8 cellular contexts compared by ENCODE assay signal in genomic region chr4:96352051-96352517, GRCh38.
DNase-seq lines count a peak whose midpoint lies in the region; ATAC-seq and TF ChIP-seq lines count a peak whose summit lies in the region.

No MANE protein-coding gene starts in this region.

- TF ChIP-seq CTCF in heart left ventricle (IDR thresholded peaks at IDR 0.05) (peak in 8 of 12 donors; percentile 13 to 46 (median 30)), Peyer's patch (IDR thresholded peaks at IDR 0.05) (peak in 4 of 6 experiments; percentile 4 to 43 (median 34)), fibroblast of pulmonary artery (IDR thresholded peaks at IDR 0.05; ENCODE audit: low read length, missing control alignments) (peak; percentile 45), testis (IDR thresholded peaks at IDR 0.05) (peak; percentile 20 to 23 (median 21))

- ATAC-seq in heart left ventricle = no peak
- ATAC-seq in right cardiac atrium = no peak
- ATAC-seq in HG02571 (IDR thresholded peaks at IDR 0.05; ENCODE audit: unreplicated experiment) = no peak

- intact Hi-C loops in heart left ventricle (cut with DNase I) (loop anchor here in 3 of 10 donors (2.0 to 5.0 kb wide), 2 partner anchors 1185 kb away; no protein-coding TSS in a partner anchor), right cardiac atrium (cut with DNase I) (no loop called here), testis (cut with DNase I; ENCODE audit: low total_unique reads) (no loop called here)

- H3K36me3 ChIP-seq in heart left ventricle (no peaks in the 10 kb centered on the region), Peyer's patch (no peaks in the 10 kb centered on the region), testis (ENCODE audit: low read depth, missing control alignments) (no peaks in the 10 kb centered on the region)

- no peaks in the 10 kb centered on the region for H3K9me3 ChIP-seq in heart left ventricle
- no peaks in the 10 kb centered on the region for H3K9me3 ChIP-seq in right cardiac atrium (ENCODE audit: control insufficient read depth, low read length)
- no peaks in the 10 kb centered on the region for H3K9me3 ChIP-seq in Peyer's patch
- H3K9me3 ChIP-seq in testis = no peaks in the 10 kb centered on the region

- H3K4me3 ChIP-seq in heart left ventricle (no peak overlapping the region), right cardiac atrium (ENCODE audit: low read length) (no peak overlapping the region), Peyer's patch (no peak overlapping the region), fibroblast of pulmonary artery (replicated peaks; ENCODE audit: low read depth, low read length) (no peak overlapping the region), testis (no peak overlapping the region)

- WGBS in heart left ventricle, 4 donors = 46 to 69% (median 54%) methylated on average over 3 of the region's 3 CpGs
- WGBS in right cardiac atrium = 50% methylated on average over 3 of the region's 3 CpGs
- WGBS in testis, 2 donors = 75 to 78% methylated on average over 3 of the region's 3 CpGs

- no peaks in the 10 kb centered on the region for H3K27me3 ChIP-seq in heart left ventricle
- no peaks in the 10 kb centered on the region for H3K27me3 ChIP-seq in right cardiac atrium (ENCODE audit: control insufficient read depth, insufficient read depth)
- H3K27me3 ChIP-seq in Peyer's patch = no peaks in the 10 kb centered on the region
- H3K27me3 ChIP-seq in testis = no peaks in the 10 kb centered on the region

- H3K4me1 ChIP-seq in heart left ventricle = peaks cover 0 to 15% (median 0%) of the 10 kb centered on the region in 12 donors
- no peaks in the 10 kb centered on the region for H3K4me1 ChIP-seq in right cardiac atrium (ENCODE audit: control insufficient read depth, insufficient read depth, low read length)
- H3K4me1 ChIP-seq in Peyer's patch = no peaks in the 10 kb centered on the region
- H3K4me1 ChIP-seq in testis = no peaks in the 10 kb centered on the region

- H3K27ac ChIP-seq in heart left ventricle (no peak overlapping the region), right cardiac atrium (ENCODE audit: low read length) (no peak overlapping the region), Peyer's patch (no peak overlapping the region), testis (no peak overlapping the region)

- DNase-seq in heart left ventricle (no peak), right cardiac atrium (no peak), Peyer's patch (peak in 1 of 3 donors; percentile 50), fibroblast of pulmonary artery (ENCODE audit: low read depth) (peak; percentile 63), testis (peak; percentile 49), cerebellar cortex (ENCODE audit: low spot score) (no peak), GF-D8 (lab: John Stamatoyannopoulos, UW) (no peak)

- TF ChIP-seq POLR2A in heart left ventricle (IDR thresholded peaks at IDR 0.05) (no peak), Peyer's patch (IDR thresholded peaks at IDR 0.05) (no peak), testis (IDR thresholded peaks at IDR 0.05) (no peak)

Comparison
In these comparisons a context has a peak if more than half of its experiments do, and no peak if none do; other contexts are left out.
1. DNase-seq: peak in fibroblast of pulmonary artery (single experiment) and testis (single experiment); none in heart left ventricle (0 of 5), right cardiac atrium (0 of 3), cerebellar cortex (single experiment) and GF-D8 (single experiment).
2. Peak in every context shown above with its lines, with median percentiles within 50 percentile points of each other: CTCF ChIP-seq.